ENCODE assay signal across 1 cellular context in the genomic region with DNA sequence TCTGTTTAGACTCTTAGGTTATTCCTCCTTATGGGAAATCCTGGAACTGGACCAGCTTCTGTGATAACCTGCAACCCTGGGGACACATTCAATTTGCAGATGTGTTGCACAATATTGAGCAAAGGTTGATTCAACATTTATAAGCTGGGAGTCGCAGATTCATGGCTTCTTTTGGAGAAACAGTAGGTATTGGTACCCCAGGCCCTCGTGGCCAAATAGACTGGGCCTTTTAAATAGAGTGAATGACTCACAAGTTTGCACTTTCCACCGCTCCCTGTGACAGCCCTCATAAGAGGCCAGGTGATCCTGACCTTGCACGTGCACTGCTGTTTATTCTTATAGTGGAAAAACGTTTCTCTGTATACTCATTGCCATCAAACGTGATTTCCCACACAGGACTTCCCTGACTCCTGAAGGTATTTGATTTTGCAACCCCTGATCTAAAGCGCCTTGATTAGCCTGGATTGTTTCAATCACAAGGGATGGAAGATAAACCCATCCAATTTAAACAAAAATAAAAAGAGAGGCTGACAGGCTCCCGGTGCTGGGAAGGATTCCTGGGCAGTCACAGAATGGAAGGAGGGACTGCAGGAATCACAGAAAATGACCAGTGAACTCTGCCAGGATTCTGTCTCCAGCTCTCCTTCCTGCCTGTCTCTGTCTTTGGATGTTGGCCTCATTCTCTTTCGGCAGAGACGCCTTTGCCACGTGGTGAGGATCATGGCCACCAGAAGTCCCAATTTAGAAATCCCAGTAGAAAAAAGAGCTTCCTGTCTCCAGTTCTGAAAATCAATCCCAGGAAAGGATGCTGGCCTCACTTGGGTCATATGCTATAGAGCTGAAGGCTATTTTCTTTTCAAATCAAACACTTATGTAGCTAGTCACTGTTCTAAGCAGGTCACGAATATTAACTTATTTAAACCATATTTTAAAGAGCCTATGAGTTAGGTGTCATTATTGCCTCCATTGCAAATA.
TF ChIP-seq lines count a peak whose summit lies in the region.

No MANE protein-coding gene starts in this region.

TF ChIP-seq in HepG2, 621 proteins besides CTCF, POLR2A, EP300 and RAD21 (continued from another document and continues in another):
- TF ChIP-seq, protein P1, sequence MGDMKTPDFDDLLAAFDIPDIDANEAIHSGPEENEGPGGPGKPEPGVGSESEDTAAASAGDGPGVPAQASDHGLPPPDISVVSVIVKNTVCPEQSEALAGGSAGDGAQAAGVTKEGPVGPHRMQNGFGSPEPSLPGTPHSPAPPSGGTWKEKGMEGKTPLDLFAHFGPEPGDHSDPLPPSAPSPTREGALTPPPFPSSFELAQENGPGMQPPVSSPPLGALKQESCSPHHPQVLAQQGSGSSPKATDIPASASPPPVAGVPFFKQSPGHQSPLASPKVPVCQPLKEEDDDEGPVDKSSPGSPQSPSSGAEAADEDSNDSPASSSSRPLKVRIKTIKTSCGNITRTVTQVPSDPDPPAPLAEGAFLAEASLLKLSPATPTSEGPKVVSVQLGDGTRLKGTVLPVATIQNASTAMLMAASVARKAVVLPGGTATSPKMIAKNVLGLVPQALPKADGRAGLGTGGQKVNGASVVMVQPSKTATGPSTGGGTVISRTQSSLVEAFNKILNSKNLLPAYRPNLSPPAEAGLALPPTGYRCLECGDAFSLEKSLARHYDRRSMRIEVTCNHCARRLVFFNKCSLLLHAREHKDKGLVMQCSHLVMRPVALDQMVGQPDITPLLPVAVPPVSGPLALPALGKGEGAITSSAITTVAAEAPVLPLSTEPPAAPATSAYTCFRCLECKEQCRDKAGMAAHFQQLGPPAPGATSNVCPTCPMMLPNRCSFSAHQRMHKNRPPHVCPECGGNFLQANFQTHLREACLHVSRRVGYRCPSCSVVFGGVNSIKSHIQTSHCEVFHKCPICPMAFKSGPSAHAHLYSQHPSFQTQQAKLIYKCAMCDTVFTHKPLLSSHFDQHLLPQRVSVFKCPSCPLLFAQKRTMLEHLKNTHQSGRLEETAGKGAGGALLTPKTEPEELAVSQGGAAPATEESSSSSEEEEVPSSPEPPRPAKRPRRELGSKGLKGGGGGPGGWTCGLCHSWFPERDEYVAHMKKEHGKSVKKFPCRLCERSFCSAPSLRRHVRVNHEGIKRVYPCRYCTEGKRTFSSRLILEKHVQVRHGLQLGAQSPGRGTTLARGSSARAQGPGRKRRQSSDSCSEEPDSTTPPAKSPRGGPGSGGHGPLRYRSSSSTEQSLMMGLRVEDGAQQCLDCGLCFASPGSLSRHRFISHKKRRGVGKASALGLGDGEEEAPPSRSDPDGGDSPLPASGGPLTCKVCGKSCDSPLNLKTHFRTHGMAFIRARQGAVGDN (CRISPR knock-in tag; IDR thresholded peaks at IDR 0.05), result no peak
- 0 out of 2 replicates have a peak, but pooled peaks have one; percentile 41 for TF ChIP-seq ZSCAN9 (CRISPR knock-in tag; IDR thresholded peaks at IDR 0.05; ENCODE audit: borderline replicate concordance)
- no peak for TF ChIP-seq ATF6 (CRISPR knock-in tag; conservative IDR thresholded peaks at IDR 0.05)
- TF ChIP-seq TMF1 (CRISPR knock-in tag; IDR thresholded peaks at IDR 0.05; ENCODE audit: low read depth), result no peak
- no peak for TF ChIP-seq NFE2L1 (CRISPR knock-in tag; IDR thresholded peaks at IDR 0.05; ENCODE audit: borderline replicate concordance)
- TF ChIP-seq, protein P2, sequence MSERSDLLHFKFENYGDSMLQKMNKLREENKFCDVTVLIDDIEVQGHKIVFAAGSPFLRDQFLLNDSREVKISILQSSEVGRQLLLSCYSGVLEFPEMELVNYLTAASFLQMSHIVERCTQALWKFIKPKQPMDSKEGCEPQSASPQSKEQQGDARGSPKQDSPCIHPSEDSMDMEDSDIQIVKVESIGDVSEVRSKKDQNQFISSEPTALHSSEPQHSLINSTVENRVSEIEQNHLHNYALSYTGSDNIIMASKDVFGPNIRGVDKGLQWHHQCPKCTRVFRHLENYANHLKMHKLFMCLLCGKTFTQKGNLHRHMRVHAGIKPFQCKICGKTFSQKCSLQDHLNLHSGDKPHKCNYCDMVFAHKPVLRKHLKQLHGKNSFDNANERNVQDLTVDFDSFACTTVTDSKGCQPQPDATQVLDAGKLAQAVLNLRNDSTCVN (CRISPR knock-in tag; IDR thresholded peaks at IDR 0.05; ENCODE audit: borderline replicate concordance), result no peak; the same call in 1 of the 2 replicates
- no peak for TF ChIP-seq ZNF720 (CRISPR knock-in tag; IDR thresholded peaks at IDR 0.05)
- 0 out of 2 replicates have a peak, but pooled peaks have one; percentile 30 for TF ChIP-seq KLF12 (CRISPR knock-in tag; IDR thresholded peaks at IDR 0.05; ENCODE audit: borderline replicate concordance)
- TF ChIP-seq ZNF329 (CRISPR knock-in tag; IDR thresholded peaks at IDR 0.05; ENCODE audit: low read depth), result no peak
- TF ChIP-seq ZBTB21 (CRISPR knock-in tag; IDR thresholded peaks at IDR 0.05), result no peak
- peak; percentile 67; the same call in 1 of the 2 replicates for TF ChIP-seq SOX5 (CRISPR knock-in tag; IDR thresholded peaks at IDR 0.05; ENCODE audit: borderline replicate concordance)
- peak; percentile 55; the same call in 1 of the 2 replicates for TF ChIP-seq HNF4G (IDR thresholded peaks at IDR 0.05; ENCODE audit: borderline replicate concordance, low read depth, low read length)
- TF ChIP-seq HNF4G (CRISPR knock-in tag; IDR thresholded peaks at IDR 0.05; ENCODE audit: borderline replicate concordance, low read depth), result no peak
- TF ChIP-seq NKX3-1 (CRISPR knock-in tag; IDR thresholded peaks at IDR 0.05), result no peak
- no peak for TF ChIP-seq SETDB1 (CRISPR knock-in tag; IDR thresholded peaks at IDR 0.05; ENCODE audit: borderline replicate concordance)
- no peak for TF ChIP-seq CREB1 (IDR thresholded peaks at IDR 0.05)
- TF ChIP-seq CREB1 (CRISPR knock-in tag; IDR thresholded peaks at IDR 0.05), result peak; percentile 42; the same call in 1 of the 2 replicates
- no peak for TF ChIP-seq ZNF17 (CRISPR knock-in tag; IDR thresholded peaks at IDR 0.05)
- no peak for TF ChIP-seq JARID2 (CRISPR knock-in tag; IDR thresholded peaks at IDR 0.05; ENCODE audit: insufficient replicate concordance)
- no peak for TF ChIP-seq FOXA1 (IDR thresholded peaks at IDR 0.05)
- peak; percentile 59 for TF ChIP-seq FOXA1 (CRISPR knock-in tag; IDR thresholded peaks at IDR 0.05)
- TF ChIP-seq MNT (IDR thresholded peaks at IDR 0.05), result peak; percentile 51
- TF ChIP-seq, protein P3, sequence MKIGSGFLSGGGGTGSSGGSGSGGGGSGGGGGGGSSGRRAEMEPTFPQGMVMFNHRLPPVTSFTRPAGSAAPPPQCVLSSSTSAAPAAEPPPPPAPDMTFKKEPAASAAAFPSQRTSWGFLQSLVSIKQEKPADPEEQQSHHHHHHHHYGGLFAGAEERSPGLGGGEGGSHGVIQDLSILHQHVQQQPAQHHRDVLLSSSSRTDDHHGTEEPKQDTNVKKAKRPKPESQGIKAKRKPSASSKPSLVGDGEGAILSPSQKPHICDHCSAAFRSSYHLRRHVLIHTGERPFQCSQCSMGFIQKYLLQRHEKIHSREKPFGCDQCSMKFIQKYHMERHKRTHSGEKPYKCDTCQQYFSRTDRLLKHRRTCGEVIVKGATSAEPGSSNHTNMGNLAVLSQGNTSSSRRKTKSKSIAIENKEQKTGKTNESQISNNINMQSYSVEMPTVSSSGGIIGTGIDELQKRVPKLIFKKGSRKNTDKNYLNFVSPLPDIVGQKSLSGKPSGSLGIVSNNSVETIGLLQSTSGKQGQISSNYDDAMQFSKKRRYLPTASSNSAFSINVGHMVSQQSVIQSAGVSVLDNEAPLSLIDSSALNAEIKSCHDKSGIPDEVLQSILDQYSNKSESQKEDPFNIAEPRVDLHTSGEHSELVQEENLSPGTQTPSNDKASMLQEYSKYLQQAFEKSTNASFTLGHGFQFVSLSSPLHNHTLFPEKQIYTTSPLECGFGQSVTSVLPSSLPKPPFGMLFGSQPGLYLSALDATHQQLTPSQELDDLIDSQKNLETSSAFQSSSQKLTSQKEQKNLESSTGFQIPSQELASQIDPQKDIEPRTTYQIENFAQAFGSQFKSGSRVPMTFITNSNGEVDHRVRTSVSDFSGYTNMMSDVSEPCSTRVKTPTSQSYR (CRISPR knock-in tag; IDR thresholded peaks at IDR 0.05; ENCODE audit: borderline replicate concordance), result no peak
- no peak for TF ChIP-seq TOPORS (CRISPR knock-in tag; IDR thresholded peaks at IDR 0.05)
- no peak for TF ChIP-seq DMTF1 (CRISPR knock-in tag; IDR thresholded peaks at IDR 0.05)
- TF ChIP-seq ZFP36 (IDR thresholded peaks at IDR 0.05; ENCODE audit: borderline replicate concordance, low read depth, low read length, partially characterized antibody), result no peak
- TF ChIP-seq SOX6 (IDR thresholded peaks at IDR 0.05), result no peak
- peak; percentile 82 for TF ChIP-seq SOX6 (CRISPR knock-in tag; IDR thresholded peaks at IDR 0.05)
- TF ChIP-seq POLR2G (IDR thresholded peaks at IDR 0.05; ENCODE audit: low read depth, low read length), result no peak
- TF ChIP-seq MTF2 (CRISPR knock-in tag; IDR thresholded peaks at IDR 0.05; ENCODE audit: borderline replicate concordance), result no peak
- TF ChIP-seq MIER2 (CRISPR knock-in tag; IDR thresholded peaks at IDR 0.05), result no peak
- TF ChIP-seq ZFP62 (CRISPR knock-in tag; IDR thresholded peaks at IDR 0.05), result no peak
- peak; percentile 51; the same call in 1 of the 2 replicates for TF ChIP-seq PATZ1 (CRISPR knock-in tag; IDR thresholded peaks at IDR 0.05)
- TF ChIP-seq SRSF4 (IDR thresholded peaks at IDR 0.05; ENCODE audit: low read depth, low read length, poor library complexity, severe bottlenecking), result no peak
- TF ChIP-seq POGK (CRISPR knock-in tag; conservative IDR thresholded peaks at IDR 0.05), result 0 out of 2 replicates have a peak, but pooled peaks have one; percentile 21
- no peak for TF ChIP-seq SCMH1 (CRISPR knock-in tag; IDR thresholded peaks at IDR 0.05; ENCODE audit: borderline replicate concordance)
